11 cellular contexts compared by ENCODE assay signal in genomic region chrX:69090022-69090421, GRCh38.
"Had no signal": no experiment of that assay in that cellular context is flagged by ENCODE, and none has a peak within 500 bp of the region (broad histone marks: within the 10 kb centered on the region; RNA-seq: fewer than 3 reads in every experiment).

No MANE protein-coding gene starts in this region.

- H2AFZ ChIP-seq: GM23248 had no signal

- H3K36me3 Mint-ChIP-seq: IgD-negative memory B cell had no signal

- H3K9me3 Mint-ChIP-seq: HFFc6, IgD-negative memory B cell had no signal

- H3K4me2 ChIP-seq: KMS-11 had no signal

- H3K27ac ChIP-seq: GM23248, HL-60, KMS-11 had no signal

- H3K4me1 Mint-ChIP-seq: IgD-negative memory B cell had no signal

- FAIRE-seq: HepG2 had no signal

- ATAC-seq: HCT116, HepG2 had no signal

- H3K9me3 ChIP-seq: HAP-1 had no signal

- H3K4me3 ChIP-seq: GM23248, HAP-1 had no signal

- H3K4me3 Mint-ChIP-seq: HFFc6, IgD-negative memory B cell had no signal

- H3K27ac Mint-ChIP-seq: HFFc6 had no signal

- H3K36me3 ChIP-seq: HAP-1 had no signal

- H3K9ac ChIP-seq: GM23248, KMS-11 had no signal

- DNase-seq: GM23248, GOT3, H7, HFFc6, KBM-7 had no signal
